In the genomic region with DNA sequence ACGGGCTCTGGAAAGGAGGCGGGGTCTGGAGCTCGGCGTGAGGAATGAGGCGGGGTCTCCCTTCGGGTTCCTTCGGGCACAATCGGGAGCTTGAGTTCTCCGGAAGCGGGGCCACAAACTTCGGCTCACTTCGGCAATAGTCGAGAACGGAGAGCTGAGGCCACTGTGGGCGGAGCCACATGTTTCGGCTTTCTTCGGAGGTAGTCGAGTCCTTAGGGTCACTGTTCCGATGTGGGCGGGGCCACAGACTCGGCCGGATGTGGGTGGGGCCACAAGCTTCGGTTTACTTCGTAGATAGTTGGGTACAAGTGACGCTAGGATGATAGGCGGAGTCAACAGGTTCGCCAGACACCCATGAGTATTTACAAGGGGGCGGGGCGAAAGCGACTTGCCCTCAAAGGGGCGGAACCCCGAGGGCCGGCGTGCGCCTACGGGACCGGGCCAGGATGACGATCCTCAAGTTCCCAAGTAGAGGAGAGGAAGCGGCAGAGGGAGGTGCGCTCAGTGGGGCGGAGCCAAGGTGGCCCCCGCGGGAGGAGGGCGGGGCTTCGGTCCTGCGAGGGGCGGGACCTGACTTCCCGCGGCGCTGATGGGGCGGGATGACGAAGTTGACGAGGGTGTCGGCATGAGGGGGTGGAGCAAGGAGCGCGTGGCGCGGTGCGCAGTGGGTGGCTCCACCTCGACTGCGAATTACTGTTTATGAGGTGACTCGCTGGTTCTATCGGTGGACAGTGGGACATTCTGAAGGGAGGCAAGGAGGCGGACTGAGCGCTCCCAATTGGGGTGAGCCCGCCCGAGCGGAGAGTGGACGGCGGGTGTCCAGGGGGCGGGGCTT, we compare ENCODE assay signal across 8 cellular contexts. TPM values are rescaled to one million over a fixed set of nuclear protein-coding genes. Genes with fewer than 3 reads are reported as not detected.
DNase-seq lines count a peak whose midpoint lies in the region; ATAC-seq, FAIRE-seq and TF ChIP-seq lines count a peak whose summit lies in the region.

No MANE protein-coding gene starts in this region.

- TF ChIP-seq CTCF in AG04450 (IDR thresholded peaks at IDR 0.05; ENCODE audit: low read depth, low read length) (no peak), WI38 (IDR thresholded peaks at IDR 0.05; ENCODE audit: low read depth, low read length) (no peak), bronchial epithelial cell (IDR thresholded peaks at IDR 0.05; ENCODE audit: insufficient read depth, low read length, severe bottlenecking) (no peak)

- peak overlapping the region; percentile 82 for H3K4me3 ChIP-seq in AG04450 (ENCODE audit: low read depth, low read length)
- peak overlapping the region; percentile 80 for H3K4me3 ChIP-seq in WI38 (ENCODE audit: low read depth, low read length)
- H3K4me3 ChIP-seq in bronchial epithelial cell (ENCODE audit: low read depth, low read length): peak overlapping the region; percentile 82
- peak overlapping the region; percentile 87 for H3K4me3 ChIP-seq in iPS-20b (ENCODE audit: low read length)
- H3K4me3 ChIP-seq in skeletal muscle tissue (ENCODE audit: low read length in 3 of 3): peak overlapping the region; percentile 85 to 95 (median 93)

- H3K36me3 ChIP-seq in bronchial epithelial cell (ENCODE audit: control insufficient read depth, insufficient read depth, low read length) (peaks cover 10% of the 10 kb centered on the region), iPS-20b (ENCODE audit: insufficient read depth, low read depth, low read length) (peaks cover 29% of the 10 kb centered on the region), skeletal muscle tissue (ENCODE audit: control insufficient read depth in 3 of 3, insufficient read depth in 3 of 3, low read length in 3 of 3) (peaks cover 10 to 18% (median 13%) of the 10 kb centered on the region in 3 donors)

- H3K9me3 ChIP-seq in AG04450 (ENCODE audit: control insufficient read depth, insufficient read depth, low read length) (no peaks in the 10 kb centered on the region), iPS-20b (ENCODE audit: insufficient read depth, low read depth, low read length) (no peaks in the 10 kb centered on the region), skeletal muscle tissue (ENCODE audit: control insufficient read depth in 3 of 3, low read length in 3 of 3) (no peaks in the 10 kb centered on the region)

- POLR2A ChIA-PET in AG04450 (lab: Yijun Ruan, JAX): interaction anchor here (0.5 to 3.4 kb wide), 18 partner anchors 11 to 1409 kb away, joined by 3 to 50 read pairs (median 5); a partner anchor contains a TSS

- H3K9ac ChIP-seq in iPS-20b (ENCODE audit: low read depth, low read length): peak overlapping the region; percentile 93
- peak overlapping the region; percentile 93 to 97 (median 97) for H3K9ac ChIP-seq in skeletal muscle tissue (ENCODE audit: low read depth in 1 of 3, low read length in 3 of 3)

- CTCF ChIA-PET in AG04450 (lab: Charles Lee): interaction anchor here (0.7 to 1.7 kb wide), 8 partner anchors 11 to 397 kb away, joined by 3 to 7 read pairs (median 4); no protein-coding TSS in a partner anchor

- H3K27me3 ChIP-seq in AG04450 (ENCODE audit: control insufficient read depth, insufficient read depth, low read length) (no peaks in the 10 kb centered on the region), bronchial epithelial cell (ENCODE audit: control insufficient read depth, insufficient read depth, low read length) (no peaks in the 10 kb centered on the region), iPS-20b (ENCODE audit: insufficient read depth, low read length) (no peaks in the 10 kb centered on the region), skeletal muscle tissue (ENCODE audit: control insufficient read depth in 3 of 3, insufficient read depth in 3 of 3, low read length in 3 of 3) (no peaks in the 10 kb centered on the region)

- H3K27ac ChIP-seq in AG04450 (ENCODE audit: low read depth, low read length) (peak overlapping the region; percentile 99), iPS-20b (ENCODE audit: low read length) (peak overlapping the region; percentile 75), skeletal muscle tissue (ENCODE audit: low read depth, low read length) (peak overlapping the region; percentile 100)

- peak; percentile 99 for FAIRE-seq in bronchial epithelial cell (lab: Jason Lieb, UNC)

- ATAC-seq in GM18909 (IDR thresholded peaks at IDR 0.05; ENCODE audit: poor library complexity, unreplicated experiment) (peak; percentile 52), HG03159 (IDR thresholded peaks at IDR 0.05; ENCODE audit: unreplicated experiment) (peak; percentile 47)

- DNase-seq in AG04450 (ENCODE audit: low read depth, low spot score): peak; percentile 100
- peak; percentile 100 for DNase-seq in NCI-H2227 (lab: John Stamatoyannopoulos, UW; ENCODE audit: unreplicated experiment)
- DNase-seq in bronchial epithelial cell (ENCODE audit: low read depth): peak; percentile 99

- H3K4me1 ChIP-seq in iPS-20b (ENCODE audit: insufficient read depth, low read length) (peaks cover 4% of the 10 kb centered on the region; the same call in 1 of the 2 replicates), skeletal muscle tissue (ENCODE audit: control insufficient read depth in 3 of 3, insufficient read depth in 3 of 3, low read length in 3 of 3) (peaks cover 16 to 24% (median 18%) of the 10 kb centered on the region in 3 donors)

RNA-seq across cellular contexts. Expression of a gene that starts 0.5 kb away (rescaled TPM):
- polyA plus RNA-seq in AG04450 (2011; rRNA removed): 45.1 and 63.2 TPM in 2 replicates
- 33.8 and 44.8 TPM in 2 replicates for polyA minus RNA-seq in AG04450 (2011; rRNA and poly(A)+ RNA removed)
- total RNA-seq in bronchial epithelial cell: 6.8 and 10.6 TPM in 2 replicates
- total RNA-seq in skeletal muscle tissue: 8.9 TPM

RNA-seq across cellular contexts. Expression of a gene that starts 1.2 kb away (rescaled TPM):
- 32.4 and 36.4 TPM in 2 replicates for polyA plus RNA-seq in AG04450 (2011; rRNA removed)
- 17.4 and 25.2 TPM in 2 replicates for polyA minus RNA-seq in AG04450 (2011; rRNA and poly(A)+ RNA removed)
- 47.9 and 50.2 TPM in 2 replicates for total RNA-seq in bronchial epithelial cell
- 29.7 TPM for total RNA-seq in skeletal muscle tissue

RNA-seq across cellular contexts. Expression of a gene that starts 10.8 kb away (rescaled TPM):
- polyA plus RNA-seq in AG04450 (2011; rRNA removed): 1,566 and 2,378 TPM in 2 replicates
- polyA minus RNA-seq in AG04450 (2011; rRNA and poly(A)+ RNA removed): 360 and 501 TPM in 2 replicates
- 2,761 and 3,132 TPM in 2 replicates for total RNA-seq in bronchial epithelial cell
- total RNA-seq in skeletal muscle tissue: 4,630 TPM

RNA-seq across cellular contexts. Expression of a gene that starts 16.9 kb away (rescaled TPM):
- 1.3 and 1.5 TPM in 2 replicates for polyA plus RNA-seq in AG04450 (2011; rRNA removed)
- 0.18 TPM in 1 of 2 replicates, not detected in the other for polyA minus RNA-seq in AG04450 (2011; rRNA and poly(A)+ RNA removed)
- 23.2 and 25.0 TPM in 2 replicates for total RNA-seq in bronchial epithelial cell
- total RNA-seq in skeletal muscle tissue: 1.0 TPM

RNA-seq across cellular contexts. Expression of a gene that starts 30.4 kb away (rescaled TPM):
- 3.0 and 3.3 TPM in 2 replicates for polyA plus RNA-seq in AG04450 (2011; rRNA removed)
- polyA minus RNA-seq in AG04450 (2011; rRNA and poly(A)+ RNA removed): 0.37 and 0.56 TPM in 2 replicates
- total RNA-seq in bronchial epithelial cell (9.7 and 13.4 TPM in 2 replicates), skeletal muscle tissue (7.8 TPM)

Comparison
In these comparisons a context has a peak if more than half of its experiments do, and no peak if none do; other contexts are left out.
1. Peak in every context shown above with its lines: DNase-seq, ATAC-seq, H3K4me3 ChIP-seq and H3K27ac ChIP-seq.